In the genomic region with DNA sequence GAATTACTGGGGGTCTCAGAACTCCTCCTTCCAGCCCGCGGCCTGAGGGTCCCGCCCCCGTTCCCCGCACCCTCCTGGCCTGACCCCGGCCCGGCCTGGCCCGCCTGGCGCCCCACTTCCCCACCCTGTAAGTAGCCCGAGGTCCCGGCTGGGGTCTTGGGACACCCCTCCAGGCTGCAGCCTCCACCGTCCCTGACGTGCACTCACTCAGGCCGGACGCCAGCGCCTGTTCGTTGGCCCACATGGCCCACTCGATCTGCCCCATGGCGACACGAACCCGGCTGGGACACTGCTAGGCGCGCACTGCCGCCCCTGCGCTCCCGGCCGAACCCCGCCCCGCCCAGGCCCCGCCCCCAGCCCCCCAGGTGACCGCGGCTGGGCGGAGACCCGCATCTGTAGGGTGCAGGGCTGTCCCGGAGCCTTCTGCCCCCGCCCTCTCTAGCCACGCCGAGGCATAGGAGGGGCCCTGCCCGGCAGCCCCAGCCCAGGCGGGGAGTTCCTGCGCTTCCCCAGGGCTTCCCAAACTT, we compare ENCODE assay signal across 1 cellular context.
TF ChIP-seq lines count a peak whose summit lies in the region.

A gene (minus strand): TSS at position 305 of the 527 bp plus-strand sequence. CDS start 40 bp downstream, at position 265.

TF ChIP-seq in HepG2, 621 proteins besides CTCF, POLR2A, EP300 and RAD21 (continued from another document and continues in another):
- TF ChIP-seq, protein P1, sequence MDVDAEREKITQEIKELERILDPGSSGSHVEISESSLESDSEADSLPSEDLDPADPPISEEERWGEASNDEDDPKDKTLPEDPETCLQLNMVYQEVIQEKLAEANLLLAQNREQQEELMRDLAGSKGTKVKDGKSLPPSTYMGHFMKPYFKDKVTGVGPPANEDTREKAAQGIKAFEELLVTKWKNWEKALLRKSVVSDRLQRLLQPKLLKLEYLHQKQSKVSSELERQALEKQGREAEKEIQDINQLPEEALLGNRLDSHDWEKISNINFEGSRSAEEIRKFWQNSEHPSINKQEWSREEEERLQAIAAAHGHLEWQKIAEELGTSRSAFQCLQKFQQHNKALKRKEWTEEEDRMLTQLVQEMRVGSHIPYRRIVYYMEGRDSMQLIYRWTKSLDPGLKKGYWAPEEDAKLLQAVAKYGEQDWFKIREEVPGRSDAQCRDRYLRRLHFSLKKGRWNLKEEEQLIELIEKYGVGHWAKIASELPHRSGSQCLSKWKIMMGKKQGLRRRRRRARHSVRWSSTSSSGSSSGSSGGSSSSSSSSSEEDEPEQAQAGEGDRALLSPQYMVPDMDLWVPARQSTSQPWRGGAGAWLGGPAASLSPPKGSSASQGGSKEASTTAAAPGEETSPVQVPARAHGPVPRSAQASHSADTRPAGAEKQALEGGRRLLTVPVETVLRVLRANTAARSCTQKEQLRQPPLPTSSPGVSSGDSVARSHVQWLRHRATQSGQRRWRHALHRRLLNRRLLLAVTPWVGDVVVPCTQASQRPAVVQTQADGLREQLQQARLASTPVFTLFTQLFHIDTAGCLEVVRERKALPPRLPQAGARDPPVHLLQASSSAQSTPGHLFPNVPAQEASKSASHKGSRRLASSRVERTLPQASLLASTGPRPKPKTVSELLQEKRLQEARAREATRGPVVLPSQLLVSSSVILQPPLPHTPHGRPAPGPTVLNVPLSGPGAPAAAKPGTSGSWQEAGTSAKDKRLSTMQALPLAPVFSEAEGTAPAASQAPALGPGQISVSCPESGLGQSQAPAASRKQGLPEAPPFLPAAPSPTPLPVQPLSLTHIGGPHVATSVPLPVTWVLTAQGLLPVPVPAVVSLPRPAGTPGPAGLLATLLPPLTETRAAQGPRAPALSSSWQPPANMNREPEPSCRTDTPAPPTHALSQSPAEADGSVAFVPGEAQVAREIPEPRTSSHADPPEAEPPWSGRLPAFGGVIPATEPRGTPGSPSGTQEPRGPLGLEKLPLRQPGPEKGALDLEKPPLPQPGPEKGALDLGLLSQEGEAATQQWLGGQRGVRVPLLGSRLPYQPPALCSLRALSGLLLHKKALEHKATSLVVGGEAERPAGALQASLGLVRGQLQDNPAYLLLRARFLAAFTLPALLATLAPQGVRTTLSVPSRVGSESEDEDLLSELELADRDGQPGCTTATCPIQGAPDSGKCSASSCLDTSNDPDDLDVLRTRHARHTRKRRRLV (CRISPR knock-in tag; IDR thresholded peaks at IDR 0.05): 0 out of 2 replicates have a peak, but pooled peaks have one; percentile 26
- TF ChIP-seq ZNF780A (CRISPR knock-in tag; IDR thresholded peaks at IDR 0.05) (no peak), ZNF790 (CRISPR knock-in tag; IDR thresholded peaks at IDR 0.05; ENCODE audit: borderline replicate concordance) (peak; percentile 94; the same call in 1 of the 2 replicates), SNAI1 (CRISPR knock-in tag; IDR thresholded peaks at IDR 0.05; ENCODE audit: borderline replicate concordance) (peak; percentile 58; the same call in 1 of the 2 replicates), ONECUT2 (CRISPR knock-in tag; IDR thresholded peaks at IDR 0.05) (no peak), ZNF749 (CRISPR knock-in tag; IDR thresholded peaks at IDR 0.05; ENCODE audit: borderline replicate concordance) (no peak), TRIM24 (CRISPR knock-in tag; IDR thresholded peaks at IDR 0.05) (no peak), FOSL1 (CRISPR knock-in tag; IDR thresholded peaks at IDR 0.05; ENCODE audit: borderline replicate concordance) (no peak), ZFP1 (CRISPR knock-in tag; IDR thresholded peaks at IDR 0.05) (no peak), CHD4 (IDR thresholded peaks at IDR 0.05; ENCODE audit: borderline replicate concordance, low read length) (no peak), RXRA (CRISPR knock-in tag; IDR thresholded peaks at IDR 0.05) (no peak), PAF1 (CRISPR knock-in tag; IDR thresholded peaks at IDR 0.05) (no peak), HES4 (CRISPR knock-in tag; IDR thresholded peaks at IDR 0.05; ENCODE audit: borderline replicate concordance) (peak; percentile 86), TMF1 (CRISPR knock-in tag; IDR thresholded peaks at IDR 0.05; ENCODE audit: low read depth) (no peak; the same call in 1 of the 2 replicates), FOXJ3 (CRISPR knock-in tag; IDR thresholded peaks at IDR 0.05; ENCODE audit: borderline replicate concordance) (no peak)
- TF ChIP-seq, protein P2, sequence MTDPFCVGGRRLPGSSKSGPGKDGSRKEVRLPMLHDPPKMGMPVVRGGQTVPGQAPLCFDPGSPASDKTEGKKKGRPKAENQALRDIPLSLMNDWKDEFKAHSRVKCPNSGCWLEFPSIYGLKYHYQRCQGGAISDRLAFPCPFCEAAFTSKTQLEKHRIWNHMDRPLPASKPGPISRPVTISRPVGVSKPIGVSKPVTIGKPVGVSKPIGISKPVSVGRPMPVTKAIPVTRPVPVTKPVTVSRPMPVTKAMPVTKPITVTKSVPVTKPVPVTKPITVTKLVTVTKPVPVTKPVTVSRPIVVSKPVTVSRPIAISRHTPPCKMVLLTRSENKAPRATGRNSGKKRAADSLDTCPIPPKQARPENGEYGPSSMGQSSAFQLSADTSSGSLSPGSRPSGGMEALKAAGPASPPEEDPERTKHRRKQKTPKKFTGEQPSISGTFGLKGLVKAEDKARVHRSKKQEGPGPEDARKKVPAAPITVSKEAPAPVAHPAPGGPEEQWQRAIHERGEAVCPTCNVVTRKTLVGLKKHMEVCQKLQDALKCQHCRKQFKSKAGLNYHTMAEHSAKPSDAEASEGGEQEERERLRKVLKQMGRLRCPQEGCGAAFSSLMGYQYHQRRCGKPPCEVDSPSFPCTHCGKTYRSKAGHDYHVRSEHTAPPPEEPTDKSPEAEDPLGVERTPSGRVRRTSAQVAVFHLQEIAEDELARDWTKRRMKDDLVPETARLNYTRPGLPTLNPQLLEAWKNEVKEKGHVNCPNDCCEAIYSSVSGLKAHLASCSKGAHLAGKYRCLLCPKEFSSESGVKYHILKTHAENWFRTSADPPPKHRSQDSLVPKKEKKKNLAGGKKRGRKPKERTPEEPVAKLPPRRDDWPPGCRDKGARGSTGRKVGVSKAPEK (CRISPR knock-in tag; IDR thresholded peaks at IDR 0.05; ENCODE audit: borderline replicate concordance): no peak; the same call in 1 of the 2 replicates
- TF ChIP-seq, protein P3, sequence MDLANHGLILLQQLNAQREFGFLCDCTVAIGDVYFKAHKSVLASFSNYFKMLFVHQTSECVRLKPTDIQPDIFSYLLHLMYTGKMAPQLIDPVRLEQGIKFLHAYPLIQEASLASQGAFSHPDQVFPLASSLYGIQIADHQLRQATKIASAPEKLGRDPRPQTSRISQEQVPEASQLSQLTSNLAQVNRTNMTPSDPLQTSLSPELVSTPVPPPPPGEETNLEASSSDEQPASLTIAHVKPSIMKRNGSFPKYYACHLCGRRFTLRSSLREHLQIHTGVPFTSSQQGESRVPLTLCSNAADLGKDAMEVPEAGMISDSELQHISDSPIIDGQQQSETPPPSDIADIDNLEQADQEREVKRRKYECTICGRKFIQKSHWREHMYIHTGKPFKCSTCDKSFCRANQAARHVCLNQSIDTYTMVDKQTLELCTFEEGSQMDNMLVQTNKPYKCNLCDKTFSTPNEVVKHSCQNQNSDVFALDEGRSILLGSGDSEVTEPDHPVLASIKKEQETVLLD (CRISPR knock-in tag; IDR thresholded peaks at IDR 0.05; ENCODE audit: low read depth): no peak
- TF ChIP-seq, protein P4, sequence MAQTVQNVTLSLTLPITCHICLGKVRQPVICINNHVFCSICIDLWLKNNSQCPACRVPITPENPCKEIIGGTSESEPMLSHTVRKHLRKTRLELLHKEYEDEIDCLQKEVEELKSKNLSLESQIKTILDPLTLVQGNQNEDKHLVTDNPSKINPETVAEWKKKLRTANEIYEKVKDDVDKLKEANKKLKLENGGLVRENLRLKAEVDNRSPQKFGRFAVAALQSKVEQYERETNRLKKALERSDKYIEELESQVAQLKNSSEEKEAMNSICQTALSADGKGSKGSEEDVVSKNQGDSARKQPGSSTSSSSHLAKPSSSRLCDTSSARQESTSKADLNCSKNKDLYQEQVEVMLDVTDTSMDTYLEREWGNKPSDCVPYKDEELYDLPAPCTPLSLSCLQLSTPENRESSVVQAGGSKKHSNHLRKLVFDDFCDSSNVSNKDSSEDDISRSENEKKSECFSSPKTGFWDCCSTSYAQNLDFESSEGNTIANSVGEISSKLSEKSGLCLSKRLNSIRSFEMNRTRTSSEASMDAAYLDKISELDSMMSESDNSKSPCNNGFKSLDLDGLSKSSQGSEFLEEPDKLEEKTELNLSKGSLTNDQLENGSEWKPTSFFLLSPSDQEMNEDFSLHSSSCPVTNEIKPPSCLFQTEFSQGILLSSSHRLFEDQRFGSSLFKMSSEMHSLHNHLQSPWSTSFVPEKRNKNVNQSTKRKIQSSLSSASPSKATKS (CRISPR knock-in tag; IDR thresholded peaks at IDR 0.05): no peak
- TF ChIP-seq, protein P5, sequence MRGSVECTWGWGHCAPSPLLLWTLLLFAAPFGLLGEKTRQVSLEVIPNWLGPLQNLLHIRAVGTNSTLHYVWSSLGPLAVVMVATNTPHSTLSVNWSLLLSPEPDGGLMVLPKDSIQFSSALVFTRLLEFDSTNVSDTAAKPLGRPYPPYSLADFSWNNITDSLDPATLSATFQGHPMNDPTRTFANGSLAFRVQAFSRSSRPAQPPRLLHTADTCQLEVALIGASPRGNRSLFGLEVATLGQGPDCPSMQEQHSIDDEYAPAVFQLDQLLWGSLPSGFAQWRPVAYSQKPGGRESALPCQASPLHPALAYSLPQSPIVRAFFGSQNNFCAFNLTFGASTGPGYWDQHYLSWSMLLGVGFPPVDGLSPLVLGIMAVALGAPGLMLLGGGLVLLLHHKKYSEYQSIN (CRISPR knock-in tag; IDR thresholded peaks at IDR 0.05; ENCODE audit: borderline replicate concordance): no peak
- TF ChIP-seq, protein P6, sequence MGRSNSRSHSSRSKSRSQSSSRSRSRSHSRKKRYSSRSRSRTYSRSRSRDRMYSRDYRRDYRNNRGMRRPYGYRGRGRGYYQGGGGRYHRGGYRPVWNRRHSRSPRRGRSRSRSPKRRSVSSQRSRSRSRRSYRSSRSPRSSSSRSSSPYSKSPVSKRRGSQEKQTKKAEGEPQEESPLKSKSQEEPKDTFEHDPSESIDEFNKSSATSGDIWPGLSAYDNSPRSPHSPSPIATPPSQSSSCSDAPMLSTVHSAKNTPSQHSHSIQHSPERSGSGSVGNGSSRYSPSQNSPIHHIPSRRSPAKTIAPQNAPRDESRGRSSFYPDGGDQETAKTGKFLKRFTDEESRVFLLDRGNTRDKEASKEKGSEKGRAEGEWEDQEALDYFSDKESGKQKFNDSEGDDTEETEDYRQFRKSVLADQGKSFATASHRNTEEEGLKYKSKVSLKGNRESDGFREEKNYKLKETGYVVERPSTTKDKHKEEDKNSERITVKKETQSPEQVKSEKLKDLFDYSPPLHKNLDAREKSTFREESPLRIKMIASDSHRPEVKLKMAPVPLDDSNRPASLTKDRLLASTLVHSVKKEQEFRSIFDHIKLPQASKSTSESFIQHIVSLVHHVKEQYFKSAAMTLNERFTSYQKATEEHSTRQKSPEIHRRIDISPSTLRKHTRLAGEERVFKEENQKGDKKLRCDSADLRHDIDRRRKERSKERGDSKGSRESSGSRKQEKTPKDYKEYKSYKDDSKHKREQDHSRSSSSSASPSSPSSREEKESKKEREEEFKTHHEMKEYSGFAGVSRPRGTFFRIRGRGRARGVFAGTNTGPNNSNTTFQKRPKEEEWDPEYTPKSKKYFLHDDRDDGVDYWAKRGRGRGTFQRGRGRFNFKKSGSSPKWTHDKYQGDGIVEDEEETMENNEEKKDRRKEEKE (IDR thresholded peaks at IDR 0.05): no peak
- TF ChIP-seq, protein P7, sequence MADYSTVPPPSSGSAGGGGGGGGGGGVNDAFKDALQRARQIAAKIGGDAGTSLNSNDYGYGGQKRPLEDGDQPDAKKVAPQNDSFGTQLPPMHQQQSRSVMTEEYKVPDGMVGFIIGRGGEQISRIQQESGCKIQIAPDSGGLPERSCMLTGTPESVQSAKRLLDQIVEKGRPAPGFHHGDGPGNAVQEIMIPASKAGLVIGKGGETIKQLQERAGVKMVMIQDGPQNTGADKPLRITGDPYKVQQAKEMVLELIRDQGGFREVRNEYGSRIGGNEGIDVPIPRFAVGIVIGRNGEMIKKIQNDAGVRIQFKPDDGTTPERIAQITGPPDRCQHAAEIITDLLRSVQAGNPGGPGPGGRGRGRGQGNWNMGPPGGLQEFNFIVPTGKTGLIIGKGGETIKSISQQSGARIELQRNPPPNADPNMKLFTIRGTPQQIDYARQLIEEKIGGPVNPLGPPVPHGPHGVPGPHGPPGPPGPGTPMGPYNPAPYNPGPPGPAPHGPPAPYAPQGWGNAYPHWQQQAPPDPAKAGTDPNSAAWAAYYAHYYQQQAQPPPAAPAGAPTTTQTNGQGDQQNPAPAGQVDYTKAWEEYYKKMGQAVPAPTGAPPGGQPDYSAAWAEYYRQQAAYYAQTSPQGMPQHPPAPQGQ (CRISPR knock-in tag; IDR thresholded peaks at IDR 0.05; ENCODE audit: borderline replicate concordance): no peak
- TF ChIP-seq, protein P8, sequence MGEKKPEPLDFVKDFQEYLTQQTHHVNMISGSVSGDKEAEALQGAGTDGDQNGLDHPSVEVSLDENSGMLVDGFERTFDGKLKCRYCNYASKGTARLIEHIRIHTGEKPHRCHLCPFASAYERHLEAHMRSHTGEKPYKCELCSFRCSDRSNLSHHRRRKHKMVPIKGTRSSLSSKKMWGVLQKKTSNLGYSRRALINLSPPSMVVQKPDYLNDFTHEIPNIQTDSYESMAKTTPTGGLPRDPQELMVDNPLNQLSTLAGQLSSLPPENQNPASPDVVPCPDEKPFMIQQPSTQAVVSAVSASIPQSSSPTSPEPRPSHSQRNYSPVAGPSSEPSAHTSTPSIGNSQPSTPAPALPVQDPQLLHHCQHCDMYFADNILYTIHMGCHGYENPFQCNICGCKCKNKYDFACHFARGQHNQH (CRISPR knock-in tag; IDR thresholded peaks at IDR 0.05): no peak; the same call in 1 of the 2 replicates
- TF ChIP-seq, protein P9, sequence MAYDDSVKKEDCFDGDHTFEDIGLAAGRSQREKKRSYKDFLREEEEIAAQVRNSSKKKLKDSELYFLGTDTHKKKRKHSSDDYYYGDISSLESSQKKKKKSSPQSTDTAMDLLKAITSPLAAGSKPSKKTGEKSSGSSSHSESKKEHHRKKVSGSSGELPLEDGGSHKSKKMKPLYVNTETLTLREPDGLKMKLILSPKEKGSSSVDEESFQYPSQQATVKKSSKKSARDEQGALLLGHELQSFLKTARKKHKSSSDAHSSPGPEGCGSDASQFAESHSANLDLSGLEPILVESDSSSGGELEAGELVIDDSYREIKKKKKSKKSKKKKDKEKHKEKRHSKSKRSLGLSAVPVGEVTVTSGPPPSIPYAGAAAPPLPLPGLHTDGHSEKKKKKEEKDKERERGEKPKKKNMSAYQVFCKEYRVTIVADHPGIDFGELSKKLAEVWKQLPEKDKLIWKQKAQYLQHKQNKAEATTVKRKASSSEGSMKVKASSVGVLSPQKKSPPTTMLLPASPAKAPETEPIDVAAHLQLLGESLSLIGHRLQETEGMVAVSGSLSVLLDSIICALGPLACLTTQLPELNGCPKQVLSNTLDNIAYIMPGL (CRISPR knock-in tag; IDR thresholded peaks at IDR 0.05; ENCODE audit: borderline replicate concordance in 1 of 2, low read depth in 1 of 2): 0 out of 4 replicates have a peak, but pooled peaks of 1 of the 2 experiments have one; percentile 2
- TF ChIP-seq, protein P10, sequence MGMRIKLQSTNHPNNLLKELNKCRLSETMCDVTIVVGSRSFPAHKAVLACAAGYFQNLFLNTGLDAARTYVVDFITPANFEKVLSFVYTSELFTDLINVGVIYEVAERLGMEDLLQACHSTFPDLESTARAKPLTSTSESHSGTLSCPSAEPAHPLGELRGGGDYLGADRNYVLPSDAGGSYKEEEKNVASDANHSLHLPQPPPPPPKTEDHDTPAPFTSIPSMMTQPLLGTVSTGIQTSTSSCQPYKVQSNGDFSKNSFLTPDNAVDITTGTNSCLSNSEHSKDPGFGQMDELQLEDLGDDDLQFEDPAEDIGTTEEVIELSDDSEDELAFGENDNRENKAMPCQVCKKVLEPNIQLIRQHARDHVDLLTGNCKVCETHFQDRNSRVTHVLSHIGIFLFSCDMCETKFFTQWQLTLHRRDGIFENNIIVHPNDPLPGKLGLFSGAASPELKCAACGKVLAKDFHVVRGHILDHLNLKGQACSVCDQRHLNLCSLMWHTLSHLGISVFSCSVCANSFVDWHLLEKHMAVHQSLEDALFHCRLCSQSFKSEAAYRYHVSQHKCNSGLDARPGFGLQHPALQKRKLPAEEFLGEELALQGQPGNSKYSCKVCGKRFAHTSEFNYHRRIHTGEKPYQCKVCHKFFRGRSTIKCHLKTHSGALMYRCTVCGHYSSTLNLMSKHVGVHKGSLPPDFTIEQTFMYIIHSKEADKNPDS (CRISPR knock-in tag; IDR thresholded peaks at IDR 0.05): peak; percentile 92; the same call in 1 of the 2 replicates
